Comparison of ENCODE assay signal across 1 cellular context in genomic region chr19:19668230-19669012, GRCh38.
TF ChIP-seq lines count a peak whose summit lies in the region.

Gene ZNF101 (plus strand): TSS chr19:19668839. CDS start chr19:19668964, 125 bp downstream.

TF ChIP-seq in K562, 482 proteins besides CTCF, POLR2A, EP300 and RAD21 (continued from another document and continues in another):
- TF ChIP-seq CEBPZ (IDR thresholded peaks at IDR 0.05; ENCODE audit: borderline replicate concordance, low read depth, low read length) = peak; percentile 57; the same call in 1 of the 2 replicates
- no peak for TF ChIP-seq ZKSCAN1 (IDR thresholded peaks at IDR 0.05; ENCODE audit: low read depth, low read length)
- no peak for TF ChIP-seq HMGXB4 (CRISPR knock-in tag; IDR thresholded peaks at IDR 0.05)
- TF ChIP-seq ZNF707 (CRISPR knock-in tag; conservative IDR thresholded peaks at IDR 0.05) = no peak
- peak; percentile 82 for TF ChIP-seq SUPT5H (IDR thresholded peaks at IDR 0.05)
- TF ChIP-seq LEF1 (IDR thresholded peaks at IDR 0.05) = 0 out of 2 replicates have a peak, but pooled peaks have one; percentile 20
- TF ChIP-seq ZNF165 (CRISPR knock-in tag; IDR thresholded peaks at IDR 0.05; ENCODE audit: borderline replicate concordance) = no peak
- TF ChIP-seq DNMT1 (IDR thresholded peaks at IDR 0.05) = no peak
- TF ChIP-seq NCOA6 (IDR thresholded peaks at IDR 0.05) = no peak
- TF ChIP-seq MBD2 (IDR thresholded peaks at IDR 0.05; ENCODE audit: borderline replicate concordance, low read depth) = peak; percentile 85
- no peak for TF ChIP-seq RERE (CRISPR knock-in tag; IDR thresholded peaks at IDR 0.05; ENCODE audit: borderline replicate concordance)
- TF ChIP-seq MLLT1 (IDR thresholded peaks at IDR 0.05) = no peak
- TF ChIP-seq GTF2F1 (IDR thresholded peaks at IDR 0.05; ENCODE audit: low read depth, low read length) = no peak
- no peak for TF ChIP-seq ZNF354B (CRISPR knock-in tag; IDR thresholded peaks at IDR 0.05)
- TF ChIP-seq MBD1 (CRISPR knock-in tag; IDR thresholded peaks at IDR 0.05) = 0 out of 2 replicates have a peak, but pooled peaks have one; percentile 37
- TF ChIP-seq ZNF449 (CRISPR knock-in tag; IDR thresholded peaks at IDR 0.05) = no peak
- no peak for TF ChIP-seq TAF15 (IDR thresholded peaks at IDR 0.05; ENCODE audit: low read depth, low read length)
- no peak for TF ChIP-seq PREB (CRISPR knock-in tag; IDR thresholded peaks at IDR 0.05)
- no peak for TF ChIP-seq HLTF (IDR thresholded peaks at IDR 0.05)
- TF ChIP-seq FOXK2 (conservative IDR thresholded peaks at IDR 0.05 in 1 of 2, IDR thresholded peaks at IDR 0.05 in 1 of 2; ENCODE audit: low read depth in 2 of 2) = peak in 1 of 2 experiments; percentile 32; a peak in 1 of 4 replicates
- no peak for TF ChIP-seq NR3C1 (CRISPR knock-in tag; IDR thresholded peaks at IDR 0.05)
- TF ChIP-seq SIN3A (IDR thresholded peaks at IDR 0.05; ENCODE audit: borderline replicate concordance in 2 of 2, control insufficient read depth in 1 of 2, low read depth in 2 of 2, low read length in 2 of 2) = 0 out of 4 replicates have a peak, but pooled peaks have one; percentile 6 to 12
- no peak for TF ChIP-seq XRCC4 (IDR thresholded peaks at IDR 0.05; ENCODE audit: extremely low read depth, insufficient read depth, insufficient read length)
- no peak for TF ChIP-seq KLF13 (tag; IDR thresholded peaks at IDR 0.05; ENCODE audit: borderline replicate concordance, low read depth)
- TF ChIP-seq RHOXF2B (CRISPR knock-in tag; conservative IDR thresholded peaks at IDR 0.05) = no peak
- no peak for TF ChIP-seq AFF1 (IDR thresholded peaks at IDR 0.05; ENCODE audit: low read depth in 1 of 2, partially characterized antibody in 2 of 2)
- TF ChIP-seq TSHZ1 (CRISPR knock-in tag; IDR thresholded peaks at IDR 0.05) = no peak
- TF ChIP-seq PHTF2 (CRISPR knock-in tag; IDR thresholded peaks at IDR 0.05) = no peak
